In the genomic region with DNA sequence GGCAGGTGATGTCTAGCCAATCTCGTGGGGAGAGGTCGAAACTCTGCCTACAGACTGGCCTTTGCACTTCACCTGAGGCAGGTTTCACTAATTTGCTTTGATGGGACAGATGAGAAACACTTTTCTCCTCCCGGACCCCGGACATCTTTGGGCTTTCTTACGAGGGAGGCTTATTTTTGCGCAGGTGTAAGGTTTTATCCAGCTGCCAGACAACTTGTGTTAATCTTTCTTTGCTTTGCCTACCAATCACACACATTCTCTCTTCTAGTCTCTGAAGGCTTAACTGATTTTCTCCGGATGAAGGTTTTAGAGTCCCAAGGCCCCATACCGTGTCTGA, we compare ENCODE assay signal across 8 cellular contexts. TPM values are rescaled to one million over a fixed set of nuclear protein-coding genes. Genes with fewer than 3 reads are reported as not detected.
DNase-seq lines count a peak whose midpoint lies in the region; ATAC-seq and TF ChIP-seq lines count a peak whose summit lies in the region.

No MANE protein-coding gene starts in this region.

- no peak for ATAC-seq in left lung
- no peak for ATAC-seq in GM21825 (IDR thresholded peaks at IDR 0.05; ENCODE audit: unreplicated experiment)
- no peak for ATAC-seq in GM18505 (IDR thresholded peaks at IDR 0.05; ENCODE audit: unreplicated experiment)

- no peaks in the 10 kb centered on the region for H3K27me3 Mint-ChIP-seq in activated naive CD4-positive, alpha-beta T cell treated with anti-CD3 and anti-CD28 coated beads, Interleukin-2, amount 10 ng/mL, durations not matched to agents 7 days and 5 days
- no peaks in the 10 kb centered on the region for H3K27me3 Mint-ChIP-seq in activated naive CD8-positive, alpha-beta T cell

- no peak for TF ChIP-seq CTCF in left lung (IDR thresholded peaks at IDR 0.05)

- WGBS in thymus, result under 1% methylated on average over 8 of the region's 8 CpGs

- H3K9me3 ChIP-seq in left lung, result no peaks in the 10 kb centered on the region
- no peaks in the 10 kb centered on the region for H3K9me3 ChIP-seq in thymus (ENCODE audit: control insufficient read depth)

- H3K36me3 Mint-ChIP-seq in activated naive CD4-positive, alpha-beta T cell treated with anti-CD3 and anti-CD28 coated beads, Interleukin-2, amount 10 ng/mL, durations not matched to agents 7 days and 5 days, result peaks cover 17% of the 10 kb centered on the region
- no peaks in the 10 kb centered on the region for H3K36me3 Mint-ChIP-seq in activated naive CD8-positive, alpha-beta T cell

- H3K9me3 Mint-ChIP-seq in activated naive CD4-positive, alpha-beta T cell treated with anti-CD3 and anti-CD28 coated beads, Interleukin-2, amount 10 ng/mL, durations not matched to agents 7 days and 5 days, result peaks cover 1% of the 10 kb centered on the region
- peaks cover 2% of the 10 kb centered on the region for H3K9me3 Mint-ChIP-seq in activated naive CD8-positive, alpha-beta T cell (ENCODE audit: low read depth)

- H3K4me1 Mint-ChIP-seq in activated naive CD4-positive, alpha-beta T cell treated with anti-CD3 and anti-CD28 coated beads, Interleukin-2, amount 10 ng/mL, durations not matched to agents 7 days and 5 days, result peaks cover 80% of the 10 kb centered on the region
- H3K4me1 Mint-ChIP-seq in activated naive CD8-positive, alpha-beta T cell (ENCODE audit: low read depth), result peaks cover 72% of the 10 kb centered on the region

- no peak for DNase-seq in activated naive CD4-positive, alpha-beta T cell treated with anti-CD3 and anti-CD28 coated beads, Interleukin-2, amount 10 ng/mL, durations not matched to agents 7 days and 5 days
- no peak for DNase-seq in activated naive CD4-positive, alpha-beta T cell treated with anti-CD3 and anti-CD28 coated beads, Interleukin-2, amount 50 U/mL, for 16 hours
- DNase-seq in left lung, result no peak
- no peak for DNase-seq in activated CD4-positive, CD25-positive, alpha-beta regulatory T cell (lab: John Stamatoyannopoulos, UW)

- H3K27ac Mint-ChIP-seq in activated naive CD4-positive, alpha-beta T cell treated with anti-CD3 and anti-CD28 coated beads, Interleukin-2, amount 10 ng/mL, durations not matched to agents 7 days and 5 days, result peak overlapping the region; percentile 99
- peak overlapping the region; percentile 94 for H3K27ac Mint-ChIP-seq in activated naive CD8-positive, alpha-beta T cell

- H3K27me3 ChIP-seq in left lung (peaks cover 0 to 14% of the 10 kb centered on the region in 2 donors), thymus (ENCODE audit: control insufficient read depth, insufficient read depth) (no peaks in the 10 kb centered on the region)

- H3K4me1 ChIP-seq in left lung (peaks cover 0 to 49% of the 10 kb centered on the region in 2 donors), thymus (ENCODE audit: control insufficient read depth, insufficient read depth, low read length) (no peaks in the 10 kb centered on the region)

- H3K4me3 Mint-ChIP-seq in activated naive CD4-positive, alpha-beta T cell treated with anti-CD3 and anti-CD28 coated beads, Interleukin-2, amount 10 ng/mL, durations not matched to agents 7 days and 5 days, result peak overlapping the region; percentile 95
- H3K4me3 Mint-ChIP-seq in activated naive CD8-positive, alpha-beta T cell, result peak overlapping the region; percentile 90

- peak overlapping the region; percentile 75 to 95 for H3K27ac ChIP-seq in left lung
- peak overlapping the region; percentile 98 for H3K27ac ChIP-seq in thymus (ENCODE audit: low read depth)

- no peak for TF ChIP-seq POLR2A in GM18505 (IDR thresholded peaks at IDR 0.05; ENCODE audit: borderline replicate concordance, extremely low read depth, insufficient read depth, insufficient read length)

- H3K4me3 ChIP-seq in left lung (peak overlapping the region; percentile 55 to 72), thymus (ENCODE audit: low read length) (peak overlapping the region; percentile 77)

- H3K36me3 ChIP-seq in left lung (no peaks in the 10 kb centered on the region), thymus (ENCODE audit: control insufficient read depth, insufficient read depth) (no peaks in the 10 kb centered on the region)

- CTCF ChIA-PET in activated naive CD4-positive, alpha-beta T cell treated with anti-CD3 and anti-CD28 coated beads, Interleukin-2, amount 10 ng/mL, durations not matched to agents 7 days and 5 days (lab: Charles Lee), result interaction anchor here (0.6 to 1.6 kb wide), 3 partner anchors 61 to 309 kb away, joined by 3 to 4 read pairs (median 3); no protein-coding TSS in a partner anchor

- intact Hi-C loops in left lung (cut with DNase I), result no loop called here

RNA-seq across cellular contexts. Expression of gene EMB, which starts 0.4 kb away (rescaled TPM):
- 10 to 100 TPM; 45.8 to 46.9 TPM for total RNA-seq in left lung
- polyA plus RNA-seq in thymus, result 45.0 TPM
